9 cellular contexts compared by ENCODE assay signal in the genomic region with DNA sequence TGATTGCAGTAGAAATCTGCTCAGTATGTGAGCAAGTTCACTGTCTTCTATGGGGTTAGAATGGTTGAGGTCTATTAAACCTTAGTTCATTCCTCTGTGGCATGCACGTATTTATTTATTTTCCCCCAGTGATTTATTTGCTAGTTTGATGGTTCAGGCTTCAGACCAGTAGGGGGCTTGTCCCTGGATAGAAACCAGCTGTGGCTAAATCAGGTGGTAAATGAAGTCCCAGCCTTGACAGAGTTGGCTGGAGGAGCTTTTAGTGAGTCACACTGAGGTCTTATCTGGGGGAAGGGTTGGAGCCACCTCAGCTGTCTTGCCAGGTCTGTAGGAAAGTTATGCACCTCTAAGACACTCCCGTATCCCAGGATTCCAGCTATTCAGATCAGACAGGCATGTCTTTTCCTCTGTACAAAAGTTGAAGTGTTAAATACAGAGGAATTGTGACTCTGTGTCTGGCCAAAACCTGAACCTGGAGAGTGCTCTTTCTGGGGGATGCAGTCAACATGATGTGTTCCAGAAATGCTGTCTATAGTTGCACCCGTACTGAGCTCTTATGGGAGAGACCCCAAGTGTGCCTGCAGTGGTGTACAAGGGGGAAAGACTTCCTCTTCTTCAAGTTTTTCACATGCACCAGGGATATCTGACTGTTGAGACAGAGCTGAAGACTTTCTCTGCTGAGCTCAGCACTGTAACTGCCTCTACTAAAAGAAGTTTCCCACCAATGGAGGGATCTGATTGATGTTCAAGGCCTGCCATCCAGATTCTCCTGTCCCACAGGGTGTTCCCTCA.
DNase-seq lines count a peak whose midpoint lies in the region; ATAC-seq and TF ChIP-seq lines count a peak whose summit lies in the region.
"Had no signal": no experiment of that assay in that cellular context is flagged by ENCODE, and none has a peak within 500 bp of the region (broad histone marks: within the 10 kb centered on the region; RNA-seq: fewer than 3 reads in every experiment).

No MANE protein-coding gene starts in this region.

- ATAC-seq in HG03432 (IDR thresholded peaks at IDR 0.05; ENCODE audit: unreplicated experiment) (peak; percentile 27), mucosa of descending colon (peak; percentile 13), GM21367 (IDR thresholded peaks at IDR 0.05; ENCODE audit: unreplicated experiment) (no peak)

- no peak for TF ChIP-seq EP300 in esophagus muscularis mucosa (IDR thresholded peaks at IDR 0.05)

- TF ChIP-seq POLR2A in esophagus muscularis mucosa (IDR thresholded peaks at IDR 0.05; ENCODE audit: low read depth), result no peak

- TF ChIP-seq CTCF in RWPE1 (conservative IDR thresholded peaks at IDR 0.05; ENCODE audit: low read depth) (no peak), mucosa of descending colon (IDR thresholded peaks at IDR 0.05) (no peak), esophagus muscularis mucosa (IDR thresholded peaks at IDR 0.05) (no peak)

- no peaks in the 10 kb centered on the region for H3K9me3 ChIP-seq in mucosa of descending colon
- no peaks in the 10 kb centered on the region for H3K9me3 ChIP-seq in esophagus muscularis mucosa
- H3K9me3 ChIP-seq: prostate gland had no signal

- DNase-seq in RWPE1 (ENCODE audit: low spot score), result peak; percentile 27
- DNase-seq in mucosa of descending colon, result peak in 1 of 3 donors; percentile 40
- DNase-seq in esophagus muscularis mucosa (ENCODE audit: extremely low spot score), result no peak
- no peak for DNase-seq in inferior parietal cortex (ENCODE audit: extremely low spot score)
- DNase-seq: NCI-H524 treated with DMSO at 0.1 percent for 48 hours had no signal

- H3K27ac ChIP-seq in RWPE1 (no peak overlapping the region), esophagus muscularis mucosa (replicated peaks in 1 of 4) (no peak overlapping the region)

- CTCF ChIA-PET in RWPE1 (lab: Yijun Ruan, JAX), result interaction anchor here (0.6 kb wide), 2 partner anchors 15 to 24 kb away, joined by 3 to 4 read pairs; no protein-coding TSS in a partner anchor

- 70% methylated on average over 3 of the region's 3 CpGs for WGBS in esophagus muscularis mucosa

- POLR2A ChIA-PET in RWPE1 (lab: Yijun Ruan, JAX; ENCODE audit: low non-redundant PET), result no interaction called here

- intact Hi-C loops in mucosa of descending colon (cut with DNase I, micrococcal nuclease), result no loop called here
- intact Hi-C loops in esophagus muscularis mucosa (cut with DNase I), result no loop called here

- H3K36me3 ChIP-seq in mucosa of descending colon (ENCODE audit: low read depth) (no peaks in the 10 kb centered on the region), esophagus muscularis mucosa (no peaks in the 10 kb centered on the region)
- H3K36me3 ChIP-seq: prostate gland had no signal

- peak overlapping the region; percentile 29; the same call in 1 of the 2 replicates for H3K4me3 ChIP-seq in GM08714 (ENCODE audit: low read length)
- no peak overlapping the region for H3K4me3 ChIP-seq in mucosa of descending colon
- H3K4me3 ChIP-seq in esophagus muscularis mucosa, result no peak overlapping the region
- H3K4me3 ChIP-seq: prostate gland had no signal

- H3K4me1 ChIP-seq in mucosa of descending colon (ENCODE audit: low read depth), result peaks cover 22% of the 10 kb centered on the region
- peaks cover 0 to 3% (median 0%) of the 10 kb centered on the region in 4 donors for H3K4me1 ChIP-seq in esophagus muscularis mucosa

- H3K27me3 ChIP-seq in esophagus muscularis mucosa, result peaks cover 0 to 59% (median 0%) of the 10 kb centered on the region in 4 donors
